Comparison of ENCODE assay signal across 17 cellular contexts in genomic region chr2:159963700-159964099, GRCh38. TPM values are rescaled to one million over a fixed set of nuclear protein-coding genes. Genes with fewer than 3 reads are reported as not detected.
A peak's percentile ranks its signal among the peaks of the same experiment; 100 is the strongest.
DNase-seq lines count a peak whose midpoint lies in the region; ATAC-seq and TF ChIP-seq lines count a peak whose summit lies in the region.
"Had no signal": no experiment of that assay in that cellular context is flagged by ENCODE, and none has a peak within 500 bp of the region (broad histone marks: within the 10 kb centered on the region; RNA-seq: fewer than 3 reads in every experiment).

No MANE protein-coding gene starts in this region.

- peak; percentile 80 for ATAC-seq in GM18508 (IDR thresholded peaks at IDR 0.05; ENCODE audit: insufficient read depth, unreplicated experiment)
- peak; percentile 81 for ATAC-seq in GM21360 (IDR thresholded peaks at IDR 0.05; ENCODE audit: unreplicated experiment)
- peak; percentile 86 for ATAC-seq in HG02938 (IDR thresholded peaks at IDR 0.05; ENCODE audit: unreplicated experiment)
- peak; percentile 76 for ATAC-seq in HG03571 (IDR thresholded peaks at IDR 0.05; ENCODE audit: unreplicated experiment)
- ATAC-seq in mucosa of descending colon = no peak
- no peak for ATAC-seq in heart left ventricle

- WGBS in heart left ventricle, 4 donors = 92 to 96% (median 95%) methylated on average over 7 of the region's 7 CpGs

- H3K27me3 ChIP-seq in heart left ventricle = no peaks in the 10 kb centered on the region
- H3K27me3 ChIP-seq: cardiac muscle cell, suprapubic skin had no signal

- H3K27ac ChIP-seq in heart left ventricle = no peak overlapping the region
- H3K27ac ChIP-seq: cardiac muscle cell, epithelial cell of prostate, suprapubic skin had no signal

- no peaks in the 10 kb centered on the region for H3K9me3 ChIP-seq in mucosa of descending colon
- H3K9me3 ChIP-seq in heart left ventricle = no peaks in the 10 kb centered on the region
- H3K9me3 ChIP-seq: HAP-1, suprapubic skin had no signal

- intact Hi-C loops in mucosa of descending colon (cut with DNase I, micrococcal nuclease) (no loop called here), heart left ventricle (cut with DNase I) (loop anchor here in 1 of 10 donors (10.0 kb wide), 1 partner anchor 159 kb away; no protein-coding TSS in a partner anchor)

- H3K4me3 ChIP-seq in mucosa of descending colon (no peak overlapping the region), heart left ventricle (no peak overlapping the region)
- H3K4me3 ChIP-seq: cardiac muscle cell, HAP-1, suprapubic skin had no signal

- no peak for DNase-seq in stimulated activated CD8-positive, alpha-beta memory T cell treated with anti-CD3 and anti-CD28 coated beads, Interleukin-4, amount 100 ng/mL, for 48 hours
- DNase-seq in T-helper 9 cell = no peak
- no peak for DNase-seq in mucosa of descending colon
- DNase-seq in heart left ventricle = no peak
- DNase-seq: activated effector memory CD4-positive, alpha-beta T cell treated with anti-CD3 and anti-CD28 coated beads, Interleukin-2, amount 50 U/mL, for 16 hours; Karpas-422; midbrain had no signal

- no peaks in the 10 kb centered on the region for H3K36me3 ChIP-seq in mucosa of descending colon (ENCODE audit: low read depth)
- peaks cover 0 to 13% (median 0%) of the 10 kb centered on the region in 9 donors for H3K36me3 ChIP-seq in heart left ventricle
- H3K36me3 ChIP-seq: cardiac muscle cell, HAP-1 had no signal

- TF ChIP-seq CTCF in mucosa of descending colon (IDR thresholded peaks at IDR 0.05) = no peak
- no peak for TF ChIP-seq CTCF in heart left ventricle (IDR thresholded peaks at IDR 0.05)

- H3K4me1 ChIP-seq in mucosa of descending colon (ENCODE audit: low read depth) (no peaks in the 10 kb centered on the region), heart left ventricle (peaks cover 0 to 27% (median 10%) of the 10 kb centered on the region in 12 donors)

- TF ChIP-seq POLR2A in heart left ventricle (IDR thresholded peaks at IDR 0.05) = no peak

RNA-seq across cellular contexts. Expression of gene LY75, which starts 59.1 kb away (rescaled TPM):
- total RNA-seq in mucosa of descending colon (10 to 100 TPM; 20.8 to 44.9 (median 42.0) TPM), heart left ventricle (1 to 10 TPM in 3 of 9 donors, under 1 TPM in 6; 0.26 to 5.2 (median 0.81) TPM)
- under 1 TPM; 0.30 to 0.67 TPM for polyA plus RNA-seq in heart left ventricle
- total RNA-seq: NCI-H460, SK-MEL-5 had no signal
- polyA plus RNA-seq: cardiac muscle cell had no signal

Comparison
In these comparisons a context has a peak if more than half of its experiments do, and no peak if none do; other contexts are left out.
1. ATAC-seq: peak in GM18508 (single experiment), GM21360 (single experiment), HG02938 (single experiment) and HG03571 (single experiment); none in mucosa of descending colon (single experiment) and heart left ventricle (0 of 4).